Comparison of ENCODE assay signal across 1 cellular context in the genomic region with DNA sequence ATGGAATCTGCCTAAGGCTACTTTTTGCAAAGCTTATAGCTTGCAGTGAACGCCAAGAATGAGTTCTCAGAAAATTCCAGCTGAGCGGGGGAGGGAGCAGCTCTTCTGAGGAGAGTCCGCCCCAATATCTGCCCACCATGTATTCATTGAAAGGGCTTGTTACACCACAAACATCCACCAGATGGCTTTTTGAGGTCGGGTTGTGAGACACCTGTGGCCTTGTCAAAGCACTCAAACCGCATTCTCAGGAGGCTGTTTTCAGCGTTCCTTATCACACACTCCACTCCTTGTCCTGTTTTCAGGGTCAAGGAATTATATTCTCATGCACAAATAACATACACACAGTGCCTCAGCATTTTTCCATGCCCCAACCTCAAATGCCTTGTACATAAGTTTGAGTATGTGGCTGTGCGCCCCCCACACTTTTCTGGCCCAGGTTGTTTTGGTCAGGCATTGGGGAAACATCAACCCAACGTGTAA.
TF ChIP-seq lines count a peak whose summit lies in the region.

No MANE protein-coding gene starts in this region.

TF ChIP-seq in HEK293, 187 proteins besides CTCF, POLR2A, EP300 and RAD21 (continued from another document):
- TF ChIP-seq, protein P1, sequence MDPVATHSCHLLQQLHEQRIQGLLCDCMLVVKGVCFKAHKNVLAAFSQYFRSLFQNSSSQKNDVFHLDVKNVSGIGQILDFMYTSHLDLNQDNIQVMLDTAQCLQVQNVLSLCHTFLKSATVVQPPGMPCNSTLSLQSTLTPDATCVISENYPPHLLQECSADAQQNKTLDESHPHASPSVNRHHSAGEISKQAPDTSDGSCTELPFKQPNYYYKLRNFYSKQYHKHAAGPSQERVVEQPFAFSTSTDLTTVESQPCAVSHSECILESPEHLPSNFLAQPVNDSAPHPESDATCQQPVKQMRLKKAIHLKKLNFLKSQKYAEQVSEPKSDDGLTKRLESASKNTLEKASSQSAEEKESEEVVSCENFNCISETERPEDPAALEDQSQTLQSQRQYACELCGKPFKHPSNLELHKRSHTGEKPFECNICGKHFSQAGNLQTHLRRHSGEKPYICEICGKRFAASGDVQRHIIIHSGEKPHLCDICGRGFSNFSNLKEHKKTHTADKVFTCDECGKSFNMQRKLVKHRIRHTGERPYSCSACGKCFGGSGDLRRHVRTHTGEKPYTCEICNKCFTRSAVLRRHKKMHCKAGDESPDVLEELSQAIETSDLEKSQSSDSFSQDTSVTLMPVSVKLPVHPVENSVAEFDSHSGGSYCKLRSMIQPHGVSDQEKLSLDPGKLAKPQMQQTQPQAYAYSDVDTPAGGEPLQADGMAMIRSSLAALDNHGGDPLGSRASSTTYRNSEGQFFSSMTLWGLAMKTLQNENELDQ (tag by site-specific recombination; IDR thresholded peaks at IDR 0.05; ENCODE audit: low read depth) = no peak
- TF ChIP-seq ZNF830 (tag by site-specific recombination; IDR thresholded peaks at IDR 0.05; ENCODE audit: low read depth) (no peak), ZBTB7A (tag by site-specific recombination; IDR thresholded peaks at IDR 0.05; ENCODE audit: low read depth) (no peak), EGR2 (tag by site-specific recombination; IDR thresholded peaks at IDR 0.05; ENCODE audit: low read depth) (peak; percentile 43; the same call in 1 of the 2 replicates), ZNF335 (tag by site-specific recombination; conservative IDR thresholded peaks at IDR 0.05) (peak; percentile 42), ZNF221 (tag by site-specific recombination; IDR thresholded peaks at IDR 0.05; ENCODE audit: borderline replicate concordance) (no peak), KLF1 (tag by site-specific recombination; IDR thresholded peaks at IDR 0.05) (no peak), ZNF350 (tag by site-specific recombination; IDR thresholded peaks at IDR 0.05) (no peak), ZNF341 (tag by site-specific recombination; IDR thresholded peaks at IDR 0.05; ENCODE audit: low read depth) (0 out of 2 replicates have a peak, but pooled peaks have one; percentile 20), ZNF223 (tag by site-specific recombination; IDR thresholded peaks at IDR 0.05) (no peak), ZNF248 (tag by site-specific recombination; IDR thresholded peaks at IDR 0.05) (no peak), ZBTB21 (tag by site-specific recombination; IDR thresholded peaks at IDR 0.05) (no peak), ZNF311 (tag by site-specific recombination; IDR thresholded peaks at IDR 0.05; ENCODE audit: borderline replicate concordance) (no peak), TRIM28 (IDR thresholded peaks at IDR 0.05; ENCODE audit: borderline replicate concordance, low read length) (no peak), ZNF10 (tag by site-specific recombination; IDR thresholded peaks at IDR 0.05) (no peak), ZBTB1 (tag by site-specific recombination; IDR thresholded peaks at IDR 0.05) (no peak), ZNF792 (tag by site-specific recombination; IDR thresholded peaks at IDR 0.05) (no peak), ZNF558 (tag by site-specific recombination; IDR thresholded peaks at IDR 0.05) (no peak)
- TF ChIP-seq, protein P2, sequence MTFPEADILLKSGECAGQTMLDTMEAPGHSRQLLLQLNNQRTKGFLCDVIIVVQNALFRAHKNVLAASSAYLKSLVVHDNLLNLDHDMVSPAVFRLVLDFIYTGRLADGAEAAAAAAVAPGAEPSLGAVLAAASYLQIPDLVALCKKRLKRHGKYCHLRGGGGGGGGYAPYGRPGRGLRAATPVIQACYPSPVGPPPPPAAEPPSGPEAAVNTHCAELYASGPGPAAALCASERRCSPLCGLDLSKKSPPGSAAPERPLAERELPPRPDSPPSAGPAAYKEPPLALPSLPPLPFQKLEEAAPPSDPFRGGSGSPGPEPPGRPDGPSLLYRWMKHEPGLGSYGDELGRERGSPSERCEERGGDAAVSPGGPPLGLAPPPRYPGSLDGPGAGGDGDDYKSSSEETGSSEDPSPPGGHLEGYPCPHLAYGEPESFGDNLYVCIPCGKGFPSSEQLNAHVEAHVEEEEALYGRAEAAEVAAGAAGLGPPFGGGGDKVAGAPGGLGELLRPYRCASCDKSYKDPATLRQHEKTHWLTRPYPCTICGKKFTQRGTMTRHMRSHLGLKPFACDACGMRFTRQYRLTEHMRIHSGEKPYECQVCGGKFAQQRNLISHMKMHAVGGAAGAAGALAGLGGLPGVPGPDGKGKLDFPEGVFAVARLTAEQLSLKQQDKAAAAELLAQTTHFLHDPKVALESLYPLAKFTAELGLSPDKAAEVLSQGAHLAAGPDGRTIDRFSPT (tag by site-specific recombination; IDR thresholded peaks at IDR 0.05) = no peak
- TF ChIP-seq, protein P3, sequence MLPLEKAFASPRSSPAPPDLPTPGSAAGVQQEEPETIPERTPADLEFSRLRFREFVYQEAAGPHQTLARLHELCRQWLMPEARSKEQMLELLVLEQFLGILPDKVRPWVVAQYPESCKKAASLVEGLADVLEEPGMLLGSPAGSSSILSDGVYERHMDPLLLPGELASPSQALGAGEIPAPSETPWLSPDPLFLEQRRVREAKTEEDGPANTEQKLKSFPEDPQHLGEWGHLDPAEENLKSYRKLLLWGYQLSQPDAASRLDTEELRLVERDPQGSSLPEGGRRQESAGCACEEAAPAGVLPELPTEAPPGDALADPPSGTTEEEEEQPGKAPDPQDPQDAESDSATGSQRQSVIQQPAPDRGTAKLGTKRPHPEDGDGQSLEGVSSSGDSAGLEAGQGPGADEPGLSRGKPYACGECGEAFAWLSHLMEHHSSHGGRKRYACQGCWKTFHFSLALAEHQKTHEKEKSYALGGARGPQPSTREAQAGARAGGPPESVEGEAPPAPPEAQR (tag by site-specific recombination; IDR thresholded peaks at IDR 0.05) = no peak
- TF ChIP-seq, protein P4, sequence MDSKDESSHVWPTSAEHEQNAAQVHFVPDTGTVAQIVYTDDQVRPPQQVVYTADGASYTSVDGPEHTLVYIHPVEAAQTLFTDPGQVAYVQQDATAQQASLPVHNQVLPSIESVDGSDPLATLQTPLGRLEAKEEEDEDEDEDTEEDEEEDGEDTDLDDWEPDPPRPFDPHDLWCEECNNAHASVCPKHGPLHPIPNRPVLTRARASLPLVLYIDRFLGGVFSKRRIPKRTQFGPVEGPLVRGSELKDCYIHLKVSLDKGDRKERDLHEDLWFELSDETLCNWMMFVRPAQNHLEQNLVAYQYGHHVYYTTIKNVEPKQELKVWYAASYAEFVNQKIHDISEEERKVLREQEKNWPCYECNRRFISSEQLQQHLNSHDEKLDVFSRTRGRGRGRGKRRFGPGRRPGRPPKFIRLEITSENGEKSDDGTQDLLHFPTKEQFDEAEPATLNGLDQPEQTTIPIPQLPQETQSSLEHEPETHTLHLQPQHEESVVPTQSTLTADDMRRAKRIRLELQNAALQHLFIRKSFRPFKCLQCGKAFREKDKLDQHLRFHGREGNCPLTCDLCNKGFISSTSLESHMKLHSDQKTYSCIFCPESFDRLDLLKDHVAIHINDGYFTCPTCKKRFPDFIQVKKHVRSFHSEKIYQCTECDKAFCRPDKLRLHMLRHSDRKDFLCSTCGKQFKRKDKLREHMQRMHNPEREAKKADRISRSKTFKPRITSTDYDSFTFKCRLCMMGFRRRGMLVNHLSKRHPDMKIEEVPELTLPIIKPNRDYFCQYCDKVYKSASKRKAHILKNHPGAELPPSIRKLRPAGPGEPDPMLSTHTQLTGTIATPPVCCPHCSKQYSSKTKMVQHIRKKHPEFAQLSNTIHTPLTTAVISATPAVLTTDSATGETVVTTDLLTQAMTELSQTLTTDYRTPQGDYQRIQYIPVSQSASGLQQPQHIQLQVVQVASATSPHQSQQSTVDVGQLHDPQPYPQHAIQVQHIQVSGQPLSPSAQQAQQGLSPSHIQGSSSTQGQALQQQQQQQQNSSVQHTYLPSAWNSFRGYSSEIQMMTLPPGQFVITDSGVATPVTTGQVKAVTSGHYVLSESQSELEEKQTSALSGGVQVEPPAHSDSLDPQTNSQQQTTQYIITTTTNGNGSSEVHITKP (tag by site-specific recombination; IDR thresholded peaks at IDR 0.05) = peak; percentile 22; the same call in 1 of the 2 replicates
- TF ChIP-seq, protein P5, sequence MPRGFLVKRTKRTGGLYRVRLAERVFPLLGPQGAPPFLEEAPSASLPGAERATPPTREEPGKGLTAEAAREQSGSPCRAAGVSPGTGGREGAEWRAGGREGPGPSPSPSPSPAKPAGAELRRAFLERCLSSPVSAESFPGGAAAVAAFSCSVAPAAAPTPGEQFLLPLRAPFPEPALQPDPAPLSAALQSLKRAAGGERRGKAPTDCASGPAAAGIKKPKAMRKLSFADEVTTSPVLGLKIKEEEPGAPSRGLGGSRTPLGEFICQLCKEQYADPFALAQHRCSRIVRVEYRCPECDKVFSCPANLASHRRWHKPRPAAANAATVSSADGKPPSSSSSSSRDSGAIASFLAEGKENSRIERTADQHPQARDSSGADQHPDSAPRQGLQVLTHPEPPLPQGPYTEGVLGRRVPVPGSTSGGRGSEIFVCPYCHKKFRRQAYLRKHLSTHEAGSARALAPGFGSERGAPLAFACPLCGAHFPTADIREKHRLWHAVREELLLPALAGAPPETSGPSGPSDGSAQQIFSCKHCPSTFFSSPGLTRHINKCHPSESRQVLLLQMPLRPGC (tag by site-specific recombination; IDR thresholded peaks at IDR 0.05) = no peak
- TF ChIP-seq, protein P6, sequence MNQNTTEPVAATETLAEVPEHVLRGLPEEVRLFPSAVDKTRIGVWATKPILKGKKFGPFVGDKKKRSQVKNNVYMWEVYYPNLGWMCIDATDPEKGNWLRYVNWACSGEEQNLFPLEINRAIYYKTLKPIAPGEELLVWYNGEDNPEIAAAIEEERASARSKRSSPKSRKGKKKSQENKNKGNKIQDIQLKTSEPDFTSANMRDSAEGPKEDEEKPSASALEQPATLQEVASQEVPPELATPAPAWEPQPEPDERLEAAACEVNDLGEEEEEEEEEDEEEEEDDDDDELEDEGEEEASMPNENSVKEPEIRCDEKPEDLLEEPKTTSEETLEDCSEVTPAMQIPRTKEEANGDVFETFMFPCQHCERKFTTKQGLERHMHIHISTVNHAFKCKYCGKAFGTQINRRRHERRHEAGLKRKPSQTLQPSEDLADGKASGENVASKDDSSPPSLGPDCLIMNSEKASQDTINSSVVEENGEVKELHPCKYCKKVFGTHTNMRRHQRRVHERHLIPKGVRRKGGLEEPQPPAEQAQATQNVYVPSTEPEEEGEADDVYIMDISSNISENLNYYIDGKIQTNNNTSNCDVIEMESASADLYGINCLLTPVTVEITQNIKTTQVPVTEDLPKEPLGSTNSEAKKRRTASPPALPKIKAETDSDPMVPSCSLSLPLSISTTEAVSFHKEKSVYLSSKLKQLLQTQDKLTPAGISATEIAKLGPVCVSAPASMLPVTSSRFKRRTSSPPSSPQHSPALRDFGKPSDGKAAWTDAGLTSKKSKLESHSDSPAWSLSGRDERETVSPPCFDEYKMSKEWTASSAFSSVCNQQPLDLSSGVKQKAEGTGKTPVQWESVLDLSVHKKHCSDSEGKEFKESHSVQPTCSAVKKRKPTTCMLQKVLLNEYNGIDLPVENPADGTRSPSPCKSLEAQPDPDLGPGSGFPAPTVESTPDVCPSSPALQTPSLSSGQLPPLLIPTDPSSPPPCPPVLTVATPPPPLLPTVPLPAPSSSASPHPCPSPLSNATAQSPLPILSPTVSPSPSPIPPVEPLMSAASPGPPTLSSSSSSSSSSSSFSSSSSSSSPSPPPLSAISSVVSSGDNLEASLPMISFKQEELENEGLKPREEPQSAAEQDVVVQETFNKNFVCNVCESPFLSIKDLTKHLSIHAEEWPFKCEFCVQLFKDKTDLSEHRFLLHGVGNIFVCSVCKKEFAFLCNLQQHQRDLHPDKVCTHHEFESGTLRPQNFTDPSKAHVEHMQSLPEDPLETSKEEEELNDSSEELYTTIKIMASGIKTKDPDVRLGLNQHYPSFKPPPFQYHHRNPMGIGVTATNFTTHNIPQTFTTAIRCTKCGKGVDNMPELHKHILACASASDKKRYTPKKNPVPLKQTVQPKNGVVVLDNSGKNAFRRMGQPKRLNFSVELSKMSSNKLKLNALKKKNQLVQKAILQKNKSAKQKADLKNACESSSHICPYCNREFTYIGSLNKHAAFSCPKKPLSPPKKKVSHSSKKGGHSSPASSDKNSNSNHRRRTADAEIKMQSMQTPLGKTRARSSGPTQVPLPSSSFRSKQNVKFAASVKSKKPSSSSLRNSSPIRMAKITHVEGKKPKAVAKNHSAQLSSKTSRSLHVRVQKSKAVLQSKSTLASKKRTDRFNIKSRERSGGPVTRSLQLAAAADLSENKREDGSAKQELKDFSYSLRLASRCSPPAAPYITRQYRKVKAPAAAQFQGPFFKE (tag by site-specific recombination; IDR thresholded peaks at IDR 0.05; ENCODE audit: borderline replicate concordance) = no peak
- TF ChIP-seq, protein P7, sequence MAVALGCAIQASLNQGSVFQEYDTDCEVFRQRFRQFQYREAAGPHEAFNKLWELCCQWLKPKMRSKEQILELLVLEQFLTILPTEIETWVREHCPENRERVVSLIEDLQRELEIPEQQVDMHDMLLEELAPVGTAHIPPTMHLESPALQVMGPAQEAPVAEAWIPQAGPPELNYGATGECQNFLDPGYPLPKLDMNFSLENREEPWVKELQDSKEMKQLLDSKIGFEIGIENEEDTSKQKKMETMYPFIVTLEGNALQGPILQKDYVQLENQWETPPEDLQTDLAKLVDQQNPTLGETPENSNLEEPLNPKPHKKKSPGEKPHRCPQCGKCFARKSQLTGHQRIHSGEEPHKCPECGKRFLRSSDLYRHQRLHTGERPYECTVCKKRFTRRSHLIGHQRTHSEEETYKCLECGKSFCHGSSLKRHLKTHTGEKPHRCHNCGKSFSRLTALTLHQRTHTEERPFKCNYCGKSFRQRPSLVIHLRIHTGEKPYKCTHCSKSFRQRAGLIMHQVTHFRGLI (tag by site-specific recombination; IDR thresholded peaks at IDR 0.05) = no peak
